Comparison of ENCODE assay signal across 17 cellular contexts in genomic region chr12:120642086-120642485, GRCh38. TPM values are rescaled to one million over a fixed set of nuclear protein-coding genes. Genes with fewer than 3 reads are reported as not detected.
DNase-seq lines count a peak whose midpoint lies in the region; ATAC-seq and TF ChIP-seq lines count a peak whose summit lies in the region.
"Had no signal": no experiment of that assay in that cellular context is flagged by ENCODE, and none has a peak within 500 bp of the region (broad histone marks: within the 10 kb centered on the region; RNA-seq: fewer than 3 reads in every experiment).

No MANE protein-coding gene starts in this region.

- H3K27ac ChIP-seq in BLaER1 (no peak overlapping the region), substantia nigra (ENCODE audit: low read depth, low read length, poor library complexity, severe bottlenecking) (no peak overlapping the region)
- H3K27ac ChIP-seq in CD8-positive, alpha-beta memory T cell (ENCODE audit: low read depth, low read length): no peak overlapping the region
- H3K27ac ChIP-seq: esophagus squamous epithelium, left lung, skin epidermis had no signal

- peaks cover 8 to 16% (median 13%) of the 10 kb centered on the region in 3 donors for H3K4me1 Mint-ChIP-seq in CD8-positive, alpha-beta memory T cell
- no peaks in the 10 kb centered on the region for H3K4me1 Mint-ChIP-seq in activated T-helper 17 cell treated with anti-CD3 and anti-CD28 coated beads, Interleukin-2, amount 50 U/mL, for 72 hours
- peaks cover 5% of the 10 kb centered on the region for H3K4me1 Mint-ChIP-seq in mesothelial cell of epicardium

- H3K36me3 Mint-ChIP-seq in CD8-positive, alpha-beta memory T cell: no peaks in the 10 kb centered on the region
- H3K36me3 Mint-ChIP-seq in activated T-helper 17 cell treated with anti-CD3 and anti-CD28 coated beads, Interleukin-2, amount 50 U/mL, for 72 hours (ENCODE audit: low read depth): no peaks in the 10 kb centered on the region
- H3K36me3 Mint-ChIP-seq in mesothelial cell of epicardium: no peaks in the 10 kb centered on the region
- H3K36me3 Mint-ChIP-seq: activated naive CD8-positive, alpha-beta T cell treated with anti-CD3 and anti-CD28 coated beads, Interleukin-2, amount 10 ng/mL, durations not matched to agents 7 days and 5 days had no signal

- POLR2A ChIA-PET in CD8-positive, alpha-beta memory T cell (lab: Charles Lee): no interaction called here

- CTCF ChIA-PET in CD8-positive, alpha-beta memory T cell (lab: Charles Lee): interaction anchor here (1.6 to 2.1 kb wide), 3 partner anchors 7 to 329 kb away, joined by 4 to 6 read pairs (median 6); no protein-coding TSS in a partner anchor

- DNase-seq in CD8-positive, alpha-beta memory T cell: no peak
- no peak for DNase-seq in mesothelial cell of epicardium (ENCODE audit: low spot score in 2 of 2, unreplicated experiment in 2 of 2)
- DNase-seq in Right ventricle myocardium inferior (ENCODE audit: missing footprints): no peak
- no peak for DNase-seq in substantia nigra (lab: John Stamatoyannopoulos, UW)
- no peak for DNase-seq in retina
- DNase-seq: esophagus squamous epithelium, GF-D8, NCI-H1105 treated with DMSO at 0.1 percent for 48 hours, NCI-H524 treated with DMSO at 0.1 percent for 48 hours, T1000 had no signal

- peak overlapping the region in 5 of 7 donors; percentile 41 to 92 (median 53) for H3K4me3 Mint-ChIP-seq in CD8-positive, alpha-beta memory T cell
- peak overlapping the region; percentile 46 for H3K4me3 Mint-ChIP-seq in activated T-helper 17 cell treated with anti-CD3 and anti-CD28 coated beads, Interleukin-2, amount 50 U/mL, for 72 hours
- H3K4me3 Mint-ChIP-seq in mesothelial cell of epicardium: peak overlapping the region; percentile 64

- no peak for TF ChIP-seq CTCF in mesothelial cell of epicardium (IDR thresholded peaks at IDR 0.05; ENCODE audit: unreplicated experiment)

- H4K20me1 ChIP-seq in BLaER1: peaks cover 34% of the 10 kb centered on the region

- peaks cover 36 to 47% of the 10 kb centered on the region in 2 donors for H3K27me3 Mint-ChIP-seq in CD8-positive, alpha-beta memory T cell
- H3K27me3 Mint-ChIP-seq in activated T-helper 17 cell treated with anti-CD3 and anti-CD28 coated beads, Interleukin-2, amount 50 U/mL, for 72 hours: peaks cover 36% of the 10 kb centered on the region
- peaks cover 84% of the 10 kb centered on the region for H3K27me3 Mint-ChIP-seq in mesothelial cell of epicardium (ENCODE audit: low read depth)

- intact Hi-C loops in Right ventricle myocardium inferior (cut with DNase I): no loop called here

- H3K9me3 Mint-ChIP-seq in CD8-positive, alpha-beta memory T cell: no peaks in the 10 kb centered on the region
- no peaks in the 10 kb centered on the region for H3K9me3 Mint-ChIP-seq in activated T-helper 17 cell treated with anti-CD3 and anti-CD28 coated beads, Interleukin-2, amount 50 U/mL, for 72 hours
- H3K9me3 Mint-ChIP-seq in mesothelial cell of epicardium: no peaks in the 10 kb centered on the region
- H3K9me3 Mint-ChIP-seq: activated naive CD8-positive, alpha-beta T cell treated with anti-CD3 and anti-CD28 coated beads, Interleukin-2, amount 10 ng/mL, durations not matched to agents 7 days and 5 days had no signal

- H3K27ac Mint-ChIP-seq in CD8-positive, alpha-beta memory T cell: peak overlapping the region in 1 of 8 donors; percentile 21
- H3K27ac Mint-ChIP-seq in activated T-helper 17 cell treated with anti-CD3 and anti-CD28 coated beads, Interleukin-2, amount 50 U/mL, for 72 hours: no peak overlapping the region
- H3K27ac Mint-ChIP-seq in mesothelial cell of epicardium: no peak overlapping the region
- H3K27ac Mint-ChIP-seq: activated naive CD8-positive, alpha-beta T cell treated with anti-CD3 and anti-CD28 coated beads, Interleukin-2, amount 10 ng/mL, durations not matched to agents 7 days and 5 days had no signal

- H3K4me1 ChIP-seq in BLaER1: peaks cover 17% of the 10 kb centered on the region
- H3K4me1 ChIP-seq in CD8-positive, alpha-beta memory T cell (ENCODE audit: insufficient read depth, low read length): peaks cover 8% of the 10 kb centered on the region

- H3K36me3 ChIP-seq in BLaER1: no peaks in the 10 kb centered on the region
- H3K36me3 ChIP-seq in CD8-positive, alpha-beta memory T cell (ENCODE audit: insufficient read depth, low read length): no peaks in the 10 kb centered on the region
- H3K36me3 ChIP-seq: esophagus squamous epithelium, left lung had no signal

- ATAC-seq in activated T-helper 17 cell treated with anti-CD3 and anti-CD28 coated beads, Interleukin-2, amount 50 U/mL, for 72 hours (replicated peaks): no peak
- no peak for ATAC-seq in Right ventricle myocardium inferior
- no peak for ATAC-seq in GM19324 (IDR thresholded peaks at IDR 0.05; ENCODE audit: low FRiP score, unreplicated experiment)

- H3K4me2 ChIP-seq in BLaER1: peak overlapping the region; percentile 100; the same call in 1 of the 2 replicates

- H3K9ac ChIP-seq in BLaER1: no peak overlapping the region

- no peak overlapping the region for H3K4me3 ChIP-seq in BLaER1
- H3K4me3 ChIP-seq in CD8-positive, alpha-beta memory T cell (ENCODE audit: low read length): no peak overlapping the region

- H3K9me3 ChIP-seq in BLaER1: no peaks in the 10 kb centered on the region
- no peaks in the 10 kb centered on the region for H3K9me3 ChIP-seq in CD8-positive, alpha-beta memory T cell (ENCODE audit: low read length)
- H3K9me3 ChIP-seq: esophagus squamous epithelium, left lung had no signal

- H3K27me3 ChIP-seq in BLaER1: peaks cover 58% of the 10 kb centered on the region
- H3K27me3 ChIP-seq in CD8-positive, alpha-beta memory T cell (ENCODE audit: insufficient read depth, low read length, poor library complexity, severe bottlenecking): peaks cover 44% of the 10 kb centered on the region

RNA-seq across cellular contexts. Expression of gene CABP1, which starts 1.7 kb away (rescaled TPM):
- under 1 TPM; 0.13 to 0.18 TPM for total RNA-seq in CD8-positive, alpha-beta memory T cell
- not detected for polyA plus RNA-seq in CD8-positive, alpha-beta memory T cell
- 1 to 10 TPM in 1 of 2 donors, under 1 TPM in 1; 0.56 to 6.9 TPM for total RNA-seq in activated T-helper 17 cell treated with anti-CD3 and anti-CD28 coated beads, Interleukin-2, amount 50 U/mL, for 72 hours
- 0.43 to 1.1 TPM (median 0.55 TPM) in 3 replicates for total RNA-seq in mesothelial cell of epicardium
- total RNA-seq in Right ventricle myocardium inferior: 5.5 TPM
- total RNA-seq: LHCN-M2 had no signal

RNA-seq across cellular contexts. Expression of gene MLEC, which starts 44.9 kb away (rescaled TPM):
- total RNA-seq in CD8-positive, alpha-beta memory T cell: 100 to 1,000 TPM; 130 to 143 TPM
- 74.9 TPM for polyA plus RNA-seq in CD8-positive, alpha-beta memory T cell
- 10 to 100 TPM; 58.6 to 90.5 TPM for total RNA-seq in activated T-helper 17 cell treated with anti-CD3 and anti-CD28 coated beads, Interleukin-2, amount 50 U/mL, for 72 hours
- 174 to 192 TPM (median 190 TPM) in 3 replicates for total RNA-seq in mesothelial cell of epicardium
- total RNA-seq in Right ventricle myocardium inferior: 128 TPM
